In genomic region chr1:110786802-110787327, GRCh38 we compare ENCODE assay signal across 14 cellular contexts.
DNase-seq lines count a peak whose midpoint lies in the region; ATAC-seq lines count a peak whose summit lies in the region.
"Had no signal": no experiment of that assay in that cellular context is flagged by ENCODE, and none has a peak within 500 bp of the region (broad histone marks: within the 10 kb centered on the region; RNA-seq: fewer than 3 reads in every experiment).

No MANE protein-coding gene starts in this region.

- intact Hi-C loops in activated T-helper 2 cell treated with anti-CD3 and anti-CD28 coated beads, Interferon-gamma antibody, Interleukin-2, Interleukin-4, amounts not matched to agents 10 μg/mL and 5 μg/mL and 100 μg/mL, durations not matched to agents 14 hours and 24 hours and 36 hours (cut with micrococcal nuclease): no loop called here

- H3K9me3 Mint-ChIP-seq in activated T-helper 2 cell treated with anti-CD3 and anti-CD28 coated beads, Interferon-gamma antibody, Interleukin-2, Interleukin-4, amounts not matched to agents 10 μg/mL and 5 μg/mL and 100 μg/mL, durations not matched to agents 14 hours and 24 hours and 36 hours: peaks cover 28% of the 10 kb centered on the region

- H3K36me3 ChIP-seq in BLaER1 treated with 17β-estradiol and CSF1 and Interleukin-3, amounts not matched to agents 10 nM and 100 nM: no peaks in the 10 kb centered on the region
- H3K36me3 ChIP-seq: heart right ventricle, prostate gland had no signal

- peaks cover 16% of the 10 kb centered on the region for H3K36me3 Mint-ChIP-seq in activated T-helper 2 cell treated with anti-CD3 and anti-CD28 coated beads, Interferon-gamma antibody, Interleukin-2, Interleukin-4, amounts not matched to agents 10 μg/mL and 5 μg/mL and 100 μg/mL, durations not matched to agents 14 hours and 24 hours and 36 hours (ENCODE audit: low read depth)

- peaks cover 11 to 18% (median 14%) of the 10 kb centered on the region in 11 experiments; a peak in 20 of 22 replicates for H3K9me3 ChIP-seq in BLaER1 treated with 17β-estradiol and CSF1 and Interleukin-3, amounts not matched to agents 10 nM and 100 nM (replicated peaks in 1 of 11)
- H3K9me3 ChIP-seq: prostate gland had no signal

- H3K27ac Mint-ChIP-seq in activated T-helper 2 cell treated with anti-CD3 and anti-CD28 coated beads, Interferon-gamma antibody, Interleukin-2, Interleukin-4, amounts not matched to agents 10 μg/mL and 5 μg/mL and 100 μg/mL, durations not matched to agents 14 hours and 24 hours and 36 hours: peak overlapping the region; percentile 47

- no peaks in the 10 kb centered on the region for H3K27me3 ChIP-seq in BLaER1 treated with 17β-estradiol and CSF1 and Interleukin-3, amounts not matched to agents 10 nM and 100 nM

- H3K4me2 ChIP-seq in BLaER1 treated with 17β-estradiol and CSF1 and Interleukin-3, amounts not matched to agents 10 nM and 100 nM: peak overlapping the region; percentile 64 to 97 (median 91)

- peaks cover 34% of the 10 kb centered on the region for H3K4me1 Mint-ChIP-seq in activated T-helper 2 cell treated with anti-CD3 and anti-CD28 coated beads, Interferon-gamma antibody, Interleukin-2, Interleukin-4, amounts not matched to agents 10 μg/mL and 5 μg/mL and 100 μg/mL, durations not matched to agents 14 hours and 24 hours and 36 hours (ENCODE audit: low read depth)

- DNase-seq in activated T-helper 2 cell treated with anti-CD3 and anti-CD28 coated beads, Interferon-gamma antibody, Interleukin-2, Interleukin-4, amounts not matched to agents 10 μg/mL and 5 μg/mL and 100 μg/mL, durations not matched to agents 14 hours and 24 hours and 36 hours (ENCODE audit: low spot score): no peak
- DNase-seq in HuH-7.5 (ENCODE audit: low spot score): no peak
- no peak for DNase-seq in NCI-H2081 treated with DMSO at 0.1 percent for 48 hours (lab: John Stamatoyannopoulos, UW)
- no peak for DNase-seq in left lobe of liver (ENCODE audit: low spot score)
- DNase-seq in NCI-H1092 (lab: John Stamatoyannopoulos, UW): no peak
- DNase-seq: C1 segment of cervical spinal cord, heart right ventricle, NCI-H510A, SHP77 had no signal

- ATAC-seq in GM18517 (IDR thresholded peaks at IDR 0.05; ENCODE audit: unreplicated experiment) (peak; percentile 48), HG03280 (IDR thresholded peaks at IDR 0.05; ENCODE audit: unreplicated experiment) (peak; percentile 49), left lobe of liver (no peak)
- ATAC-seq: HepG2 had no signal

- peak overlapping the region; percentile 43 for H3K4me3 Mint-ChIP-seq in activated T-helper 2 cell treated with anti-CD3 and anti-CD28 coated beads, Interferon-gamma antibody, Interleukin-2, Interleukin-4, amounts not matched to agents 10 μg/mL and 5 μg/mL and 100 μg/mL, durations not matched to agents 14 hours and 24 hours and 36 hours (ENCODE audit: low read depth)

- peak overlapping the region in 10 of 11 experiments; percentile 10 to 93 (median 84); a peak in 19 of 22 replicates for H3K27ac ChIP-seq in BLaER1 treated with 17β-estradiol and CSF1 and Interleukin-3, amounts not matched to agents 10 nM and 100 nM
- H3K27ac ChIP-seq: prostate gland had no signal

- H3K9ac ChIP-seq in BLaER1 treated with 17β-estradiol and CSF1 and Interleukin-3, amounts not matched to agents 10 nM and 100 nM: peak overlapping the region in 8 of 11 experiments; percentile 39 to 79 (median 70); a peak in 16 of 22 replicates

- no peaks in the 10 kb centered on the region for H4K20me1 ChIP-seq in BLaER1 treated with 17β-estradiol and CSF1 and Interleukin-3, amounts not matched to agents 10 nM and 100 nM

- H3K27me3 Mint-ChIP-seq in activated T-helper 2 cell treated with anti-CD3 and anti-CD28 coated beads, Interferon-gamma antibody, Interleukin-2, Interleukin-4, amounts not matched to agents 10 μg/mL and 5 μg/mL and 100 μg/mL, durations not matched to agents 14 hours and 24 hours and 36 hours (ENCODE audit: low read depth): peaks cover 15% of the 10 kb centered on the region

- H3K4me3 ChIP-seq in BLaER1 treated with 17β-estradiol and CSF1 and Interleukin-3, amounts not matched to agents 10 nM and 100 nM: peak overlapping the region in 7 of 10 experiments; percentile 46 to 53 (median 47); a peak in 13 of 20 replicates
- H3K4me3 ChIP-seq: prostate gland had no signal

- H3K4me1 ChIP-seq in BLaER1 treated with 17β-estradiol and CSF1 and Interleukin-3, amounts not matched to agents 10 nM and 100 nM: peaks cover 21 to 52% (median 42%) of the 10 kb centered on the region in 10 experiments
- H3K4me1 ChIP-seq: prostate gland had no signal
